Comparison of ENCODE assay signal across 8 cellular contexts in genomic region chr1:157163273-157164127, GRCh38. TPM values are rescaled to one million over a fixed set of nuclear protein-coding genes. Genes with fewer than 3 reads are reported as not detected.
DNase-seq lines count a peak whose midpoint lies in the region; ATAC-seq and TF ChIP-seq lines count a peak whose summit lies in the region.

No MANE protein-coding gene starts in this region.

- H3K36me3 Mint-ChIP-seq in naive thymus-derived CD4-positive, alpha-beta T cell: no peaks in the 10 kb centered on the region
- no peaks in the 10 kb centered on the region for H3K36me3 Mint-ChIP-seq in stimulated activated memory B cell treated with anti-CD40 and anti-IgM and Interleukin-4, amounts not matched to agents 10 μg/mL and 1 μg/mL and 100 μg/mL, for 72 hours

- no peaks in the 10 kb centered on the region for H3K9me3 ChIP-seq in naive thymus-derived CD4-positive, alpha-beta T cell (ENCODE audit: control insufficient read depth in 2 of 3, low read length in 3 of 3)

- H3K27me3 ChIP-seq in naive thymus-derived CD4-positive, alpha-beta T cell (ENCODE audit: control insufficient read depth in 2 of 2, insufficient read depth in 2 of 2, low read length in 2 of 2): no peaks in the 10 kb centered on the region

- DNase-seq in COR-L47 (lab: John Stamatoyannopoulos, UW) (peak; percentile 20), HK-2 (ENCODE audit: unreplicated experiment) (peak; percentile 60), NOMO-1 treated with dmso at 0.1 percent for 144 hours (lab: John Stamatoyannopoulos, UW; ENCODE audit: unreplicated experiment) (peak; percentile 33), erythroblast (lab: John Stamatoyannopoulos, UW) (peak; percentile 53 to 76)
- DNase-seq in activated CD8-positive, alpha-beta memory T cell treated with anti-CD3 and anti-CD28 coated beads, Interleukin-2, amount 50 U/mL, for 24 hours (ENCODE audit: extremely low read depth): peak; percentile 40
- peak; percentile 38 to 77 (median 60) for DNase-seq in naive thymus-derived CD4-positive, alpha-beta T cell

- H3K27ac ChIP-seq in naive thymus-derived CD4-positive, alpha-beta T cell (ENCODE audit: low read depth, low read length): no peak overlapping the region

- H3K27ac Mint-ChIP-seq in naive thymus-derived CD4-positive, alpha-beta T cell: peak overlapping the region in 1 of 9 donors; percentile 56
- no peak overlapping the region for H3K27ac Mint-ChIP-seq in stimulated activated memory B cell treated with anti-CD40 and anti-IgM and Interleukin-4, amounts not matched to agents 10 μg/mL and 1 μg/mL and 100 μg/mL, for 72 hours

- peak; percentile 78 for ATAC-seq in naive thymus-derived CD4-positive, alpha-beta T cell
- ATAC-seq in stimulated activated memory B cell treated with anti-CD40 and anti-IgM and Interleukin-4, amounts not matched to agents 10 μg/mL and 1 μg/mL and 100 μg/mL, for 72 hours: peak; percentile 63
- no peak for ATAC-seq in GM21717 (IDR thresholded peaks at IDR 0.05; ENCODE audit: unreplicated experiment)

- H3K4me3 Mint-ChIP-seq in naive thymus-derived CD4-positive, alpha-beta T cell: peak overlapping the region in 6 of 10 donors; percentile 4 to 54 (median 42)
- no peak overlapping the region for H3K4me3 Mint-ChIP-seq in stimulated activated memory B cell treated with anti-CD40 and anti-IgM and Interleukin-4, amounts not matched to agents 10 μg/mL and 1 μg/mL and 100 μg/mL, for 72 hours

- TF ChIP-seq POLR2A in erythroblast (IDR thresholded peaks at IDR 0.05; ENCODE audit: low read length): no peak

- no peak overlapping the region for H3K4me3 ChIP-seq in naive thymus-derived CD4-positive, alpha-beta T cell (ENCODE audit: low read length)

- no peaks in the 10 kb centered on the region for H3K4me1 ChIP-seq in naive thymus-derived CD4-positive, alpha-beta T cell (ENCODE audit: control insufficient read depth in 2 of 2, insufficient read depth in 2 of 2, low read length in 2 of 2)

- H3K27me3 Mint-ChIP-seq in naive thymus-derived CD4-positive, alpha-beta T cell: peaks cover 5 to 12% (median 11%) of the 10 kb centered on the region in 5 donors
- H3K27me3 Mint-ChIP-seq in stimulated activated memory B cell treated with anti-CD40 and anti-IgM and Interleukin-4, amounts not matched to agents 10 μg/mL and 1 μg/mL and 100 μg/mL, for 72 hours: peaks cover 69% of the 10 kb centered on the region

- H3K36me3 ChIP-seq in naive thymus-derived CD4-positive, alpha-beta T cell (ENCODE audit: control insufficient read depth in 2 of 3, insufficient read depth in 3 of 3, low read length in 3 of 3): no peaks in the 10 kb centered on the region

- H3K9me3 Mint-ChIP-seq in naive thymus-derived CD4-positive, alpha-beta T cell: no peaks in the 10 kb centered on the region
- no peaks in the 10 kb centered on the region for H3K9me3 Mint-ChIP-seq in stimulated activated memory B cell treated with anti-CD40 and anti-IgM and Interleukin-4, amounts not matched to agents 10 μg/mL and 1 μg/mL and 100 μg/mL, for 72 hours

- CTCF ChIA-PET in naive thymus-derived CD4-positive, alpha-beta T cell (lab: Charles Lee): interaction anchor here (1.6 kb wide), 1 partner anchor 81 kb away, joined by 3 read pairs; no protein-coding TSS in a partner anchor

- peaks cover 4 to 9% (median 5%) of the 10 kb centered on the region in 7 donors for H3K4me1 Mint-ChIP-seq in naive thymus-derived CD4-positive, alpha-beta T cell
- peaks cover 22% of the 10 kb centered on the region for H3K4me1 Mint-ChIP-seq in stimulated activated memory B cell treated with anti-CD40 and anti-IgM and Interleukin-4, amounts not matched to agents 10 μg/mL and 1 μg/mL and 100 μg/mL, for 72 hours

- intact Hi-C loops in naive thymus-derived CD4-positive, alpha-beta T cell (cut with micrococcal nuclease): loop anchor here in 1 of 2 donors (2.0 kb wide), 1 partner anchor 325 kb away; no protein-coding TSS in a partner anchor

- POLR2A ChIA-PET in naive thymus-derived CD4-positive, alpha-beta T cell (lab: Charles Lee): no interaction called here

RNA-seq across cellular contexts. Expression of gene ETV3, which starts 25.3 kb away (rescaled TPM):
- 10 to 100 TPM; 31.5 to 72.4 (median 53.3) TPM for total RNA-seq in naive thymus-derived CD4-positive, alpha-beta T cell
- polyA plus RNA-seq in naive thymus-derived CD4-positive, alpha-beta T cell: 1 to 10 TPM; 4.5 to 5.7 TPM
